33 cellular contexts compared by ENCODE assay signal in genomic region chr2:105262662-105263091, GRCh38. TPM values are rescaled to one million over a fixed set of nuclear protein-coding genes. Genes with fewer than 3 reads are reported as not detected.
DNase-seq lines count a peak whose midpoint lies in the region; ATAC-seq, FAIRE-seq and TF ChIP-seq lines count a peak whose summit lies in the region.
"Had no signal": no experiment of that assay in that cellular context is flagged by ENCODE, and none has a peak within 500 bp of the region (broad histone marks: within the 10 kb centered on the region; RNA-seq: fewer than 3 reads in every experiment).

No MANE protein-coding gene starts in this region.

- peak; percentile 88 for FAIRE-seq in K562 (lab: Jason Lieb, UNC)
- FAIRE-seq: endothelial cell of umbilical vein, GM19239, HepG2 had no signal

- H3K36me3 ChIP-seq in K562 (ENCODE audit: control insufficient read depth, insufficient read depth, low read length): peaks cover 19% of the 10 kb centered on the region; the same call in 2 of the 3 replicates
- H3K36me3 ChIP-seq in mesenchymal stem cell (ENCODE audit: control insufficient read depth in 1 of 2, insufficient read depth in 2 of 2, low read depth in 1 of 2, low read length in 2 of 2): peaks cover 21 to 28% of the 10 kb centered on the region in 2 experiments

- intact Hi-C loops in K562 (cut with micrococcal nuclease): no loop called here
- intact Hi-C loops in lower leg skin (cut with DNase I; ENCODE audit: low total_unique reads): no loop called here
- intact Hi-C loops in CD4-positive, alpha-beta T cell (cut with DNase I, micrococcal nuclease): no loop called here

- no TSS peak for BruUV-seq in K562 (replicated peaks; lab: Mats Ljungman, UMichigan)

- H4K20me1 ChIP-seq in K562 (replicated peaks; ENCODE audit: control insufficient read depth, insufficient read depth, low read length): no peaks in the 10 kb centered on the region; the same call in 1 of the 2 replicates

- H3K4me1 ChIP-seq in K562 (replicated peaks in 1 of 2; ENCODE audit: control insufficient read depth in 2 of 2, insufficient read depth in 2 of 2, low read length in 2 of 2): peaks cover 9 to 13% of the 10 kb centered on the region in 2 experiments; a peak in 3 of 5 replicates
- peaks cover 18% of the 10 kb centered on the region for H3K4me1 ChIP-seq in mesenchymal stem cell (ENCODE audit: control insufficient read depth, insufficient read depth, low read depth, low read length)
- H3K4me1 ChIP-seq: BLaER1 treated with 17β-estradiol and CSF1 and Interleukin-3, amounts not matched to agents 10 nM and 100 nM; heart left ventricle; left lung; sigmoid colon had no signal

- WGBS in K562 (ENCODE audit: insufficient coverage, low coverage, missing lambda C conversion rate): 7% methylated on average over 9 of the region's 9 CpGs
- 53% methylated on average over 8 of the region's 9 CpGs for WGBS in mesenchymal stem cell
- 64 to 76% methylated on average over 9 of the region's 9 CpGs for WGBS in lower leg skin, 2 donors

- H2BK12ac ChIP-seq in mesenchymal stem cell (ENCODE audit: low read length in 2 of 2): no peak overlapping the region

- H3K9me3 Mint-ChIP-seq in CD4-positive, alpha-beta T cell: no peaks in the 10 kb centered on the region
- H3K9me3 Mint-ChIP-seq: activated naive CD4-positive, alpha-beta T cell treated with anti-CD3 and anti-CD28 coated beads, Interleukin-2, amount 50 U/mL, for 24 hours; activated T-helper 1 cell treated with anti-CD3 and anti-CD28 coated beads, Interleukin-12 subunit alpha, Interleukin-12 subunit beta, Interleukin-2, Interleukin-4 antibody, amounts not matched to agents 30 ng/mL and 10 ng/mL and 1 ng/mL, durations not matched to agents 14 hours and 24 hours and 36 hours; central memory CD8-positive, alpha-beta T cell; H9; neural crest cell; stimulated activated naive CD8-positive, alpha-beta T cell treated with anti-CD3 and anti-CD28 coated beads, Interleukin-15, Interleukin-2, amounts not matched to agents 100 ng/mL and 50 ng/mL, for 24 hours had no signal

- H2BK5ac ChIP-seq in mesenchymal stem cell (ENCODE audit: low read depth, low read length, poor library complexity, severe bottlenecking): peak overlapping the region; percentile 70

- no peaks in the 10 kb centered on the region for H3K4me1 Mint-ChIP-seq in CD4-positive, alpha-beta T cell (ENCODE audit: low read depth)
- H3K4me1 Mint-ChIP-seq: activated CD8-positive, alpha-beta memory T cell treated with anti-CD3 and anti-CD28 coated beads, Interleukin-2, amount 10 ng/mL, durations not matched to agents 7 days and 5 days; activated naive CD4-positive, alpha-beta T cell treated with anti-CD3 and anti-CD28 coated beads, Interleukin-2, amount 50 U/mL, for 24 hours; central memory CD8-positive, alpha-beta T cell; H9 had no signal

- in situ Hi-C loops in K562 (cut with MboI): no loop called here

- no peak overlapping the region for H2AFZ ChIP-seq in K562 (ENCODE audit: low read depth, low read length)
- H2AFZ ChIP-seq in mesenchymal stem cell (ENCODE audit: low read depth, low read length): no peak overlapping the region

- H3K4ac ChIP-seq in mesenchymal stem cell (ENCODE audit: low read depth in 1 of 2, low read length in 2 of 2): no peak overlapping the region

- no peak overlapping the region for H3K14ac ChIP-seq in mesenchymal stem cell (ENCODE audit: low read length in 2 of 2)

- no peaks in the 10 kb centered on the region for H3K79me2 ChIP-seq in K562 (ENCODE audit: control insufficient read depth, insufficient read depth, low read length)

- H3K4me2 ChIP-seq in K562 (ENCODE audit: insufficient read depth, low read length) (peak overlapping the region; percentile 33), mesenchymal stem cell (ENCODE audit: low read length, poor library complexity, severe bottlenecking) (no peak overlapping the region)
- H3K4me2 ChIP-seq: BLaER1 treated with 17β-estradiol and CSF1 and Interleukin-3, amounts not matched to agents 10 nM and 100 nM; SK-N-SH had no signal

- H4K8ac ChIP-seq in mesenchymal stem cell (ENCODE audit: low read length): no peak overlapping the region

- no peak overlapping the region for H2BK15ac ChIP-seq in mesenchymal stem cell (ENCODE audit: low read depth, poor library complexity, severe bottlenecking)

- H3K23ac ChIP-seq in mesenchymal stem cell (ENCODE audit: low read length in 2 of 2): no peak overlapping the region

- TF ChIP-seq POLR2A in K562 (conservative IDR thresholded peaks at IDR 0.05) (no peak), lower leg skin (IDR thresholded peaks at IDR 0.05) (no peak)

- TF ChIP-seq RAD21 in K562 (CRISPR knock-in tag; conservative IDR thresholded peaks at IDR 0.05 in 1 of 2, IDR thresholded peaks at IDR 0.05 in 1 of 2): no peak

- H2BK120ac ChIP-seq in mesenchymal stem cell (ENCODE audit: low read depth, low read length): no peak overlapping the region

- no peak overlapping the region for H3K18ac ChIP-seq in mesenchymal stem cell (ENCODE audit: low read depth in 1 of 2, low read length in 2 of 2)

- no peaks in the 10 kb centered on the region for H3K9me3 ChIP-seq in K562 (replicated peaks; ENCODE audit: control insufficient read depth, insufficient read depth, low read depth, low read length)
- no peaks in the 10 kb centered on the region for H3K9me3 ChIP-seq in mesenchymal stem cell (ENCODE audit: control insufficient read depth, low read length)
- H3K9me3 ChIP-seq in CD4-positive, alpha-beta T cell (ENCODE audit: control insufficient read depth, low read length): no peaks in the 10 kb centered on the region
- H3K9me3 ChIP-seq: BLaER1 treated with 17β-estradiol and CSF1 and Interleukin-3, amounts not matched to agents 10 nM and 100 nM; heart left ventricle; left lung; sigmoid colon; SK-N-SH had no signal

- H4K91ac ChIP-seq in mesenchymal stem cell (ENCODE audit: low read length): no peak overlapping the region

- H3K27ac ChIP-seq in K562 (ENCODE audit: extremely low read depth, low read depth, low read length) (no peak overlapping the region), mesenchymal stem cell (ENCODE audit: low read length, poor library complexity, severe bottlenecking) (peak overlapping the region; percentile 87)
- H3K27ac ChIP-seq in CD4-positive, alpha-beta T cell (ENCODE audit: low read depth, low read length): no peak overlapping the region
- H3K27ac ChIP-seq: BLaER1 treated with 17β-estradiol and CSF1 and Interleukin-3, amounts not matched to agents 10 nM and 100 nM; heart left ventricle; left lung; sigmoid colon had no signal

- peak; percentile 84 for ATAC-seq in K562
- ATAC-seq in CD4-positive, alpha-beta T cell (ENCODE audit: poor library complexity): no peak
- ATAC-seq: activated CD8-positive, alpha-beta memory T cell treated with anti-CD3 and anti-CD28 coated beads, Interleukin-2, amount 10 ng/mL, durations not matched to agents 7 days and 5 days; left lung; T-helper 17 cell had no signal

- no peak for TF ChIP-seq EP300 in K562 (IDR thresholded peaks at IDR 0.05; ENCODE audit: low read length)

- H3K27me3 Mint-ChIP-seq in CD4-positive, alpha-beta T cell: no peaks in the 10 kb centered on the region
- H3K27me3 Mint-ChIP-seq: activated CD8-positive, alpha-beta memory T cell treated with anti-CD3 and anti-CD28 coated beads, Interleukin-2, amount 10 ng/mL, durations not matched to agents 7 days and 5 days; activated naive CD4-positive, alpha-beta T cell treated with anti-CD3 and anti-CD28 coated beads, Interleukin-2, amount 50 U/mL, for 24 hours; central memory CD8-positive, alpha-beta T cell; stimulated activated naive CD8-positive, alpha-beta T cell treated with anti-CD3 and anti-CD28 coated beads, Interleukin-15, Interleukin-2, amounts not matched to agents 100 ng/mL and 50 ng/mL, for 24 hours; T-helper 17 cell had no signal

- DNase-seq in DMS 273 (lab: John Stamatoyannopoulos, UW; ENCODE audit: unreplicated experiment) (peak; percentile 60), NCI-H524 treated with DMSO at 0.1 percent for 48 hours (lab: John Stamatoyannopoulos, UW) (peak; percentile 92), K562 (ENCODE audit: extremely low read depth in 1 of 4, low spot score in 3 of 4) (peak; percentile 34 to 60 (median 48)), mesenchymal stem cell (no peak), lower leg skin (ENCODE audit: low spot score in 2 of 2) (no peak), AG08396 (ENCODE audit: low spot score) (no peak), NCI-H1436 (lab: John Stamatoyannopoulos, UW) (no peak)
- DNase-seq in CD4-positive, alpha-beta T cell: no peak
- DNase-seq: ACHN; activated CD4-positive, alpha-beta T cell treated with anti-CD3 and anti-CD28 coated beads for 48 hours; activated CD8-positive, alpha-beta memory T cell treated with anti-CD3 and anti-CD28 coated beads, Interleukin-2, amount 10 ng/mL, durations not matched to agents 7 days and 5 days; anterior cingulate cortex; H9; heart left ventricle; left lung; NCI-H1048; NCI-H2029; posterior cingulate gyrus; RPMI8226; sigmoid colon; SK-N-SH; T-helper 17 cell had no signal

- H3K9ac ChIP-seq in K562 (ENCODE audit: insufficient read depth in 1 of 2, low read depth in 2 of 2, low read length in 2 of 2) (no peak overlapping the region), mesenchymal stem cell (ENCODE audit: low read length) (no peak overlapping the region)
- H3K9ac ChIP-seq: BLaER1 treated with 17β-estradiol and CSF1 and Interleukin-3, amounts not matched to agents 10 nM and 100 nM; SK-N-SH had no signal

- H3K4me3 ChIP-seq in K562: no peak overlapping the region
- H3K4me3 ChIP-seq in mesenchymal stem cell (ENCODE audit: insufficient read depth in 1 of 2, low read depth in 1 of 2, low read length in 2 of 2): no peak overlapping the region
- no peak overlapping the region for H3K4me3 ChIP-seq in lower leg skin (ENCODE audit: low read depth, poor library complexity, severe bottlenecking)
- H3K4me3 ChIP-seq: BLaER1 treated with 17β-estradiol and CSF1 and Interleukin-3, amounts not matched to agents 10 nM and 100 nM; heart left ventricle; left lung; sigmoid colon had no signal

- no peak for TF ChIP-seq CTCF in K562 (IDR thresholded peaks at IDR 0.05 in 2 of 3, conservative IDR thresholded peaks at IDR 0.05 in 1 of 3; ENCODE audit: insufficient read depth in 2 of 3, low read depth in 1 of 3, low read length in 3 of 3)
- TF ChIP-seq CTCF in lower leg skin (IDR thresholded peaks at IDR 0.05): no peak
- no peak for TF ChIP-seq CTCF in CD4-positive, alpha-beta T cell (IDR thresholded peaks at IDR 0.05)

- H3K36me3 Mint-ChIP-seq in CD4-positive, alpha-beta T cell (ENCODE audit: low read depth): peaks cover 48% of the 10 kb centered on the region

- POLR2A ChIA-PET in K562 (lab: Yijun Ruan, JAX): interaction anchor here (1.1 to 1.3 kb wide), 2 partner anchors 13 to 73 kb away, joined by 3 read pairs; no protein-coding TSS in a partner anchor
- POLR2A ChIA-PET in CD4-positive, alpha-beta T cell (lab: Charles Lee): no interaction called here

- H3K79me1 ChIP-seq in mesenchymal stem cell (replicated peaks; ENCODE audit: low read length, poor library complexity, severe bottlenecking): peaks cover 9% of the 10 kb centered on the region

- H3K4me3 Mint-ChIP-seq in CD4-positive, alpha-beta T cell: no peak overlapping the region
- H3K4me3 Mint-ChIP-seq: activated CD8-positive, alpha-beta memory T cell treated with anti-CD3 and anti-CD28 coated beads, Interleukin-2, amount 10 ng/mL, durations not matched to agents 7 days and 5 days; activated naive CD4-positive, alpha-beta T cell treated with anti-CD3 and anti-CD28 coated beads, Interleukin-2, amount 50 U/mL, for 24 hours; activated T-helper 1 cell treated with anti-CD3 and anti-CD28 coated beads, Interleukin-12 subunit alpha, Interleukin-12 subunit beta, Interleukin-2, Interleukin-4 antibody, amounts not matched to agents 30 ng/mL and 10 ng/mL and 1 ng/mL, durations not matched to agents 14 hours and 24 hours and 36 hours; central memory CD8-positive, alpha-beta T cell; H9; neural crest cell; stimulated activated naive CD8-positive, alpha-beta T cell treated with anti-CD3 and anti-CD28 coated beads, Interleukin-15, Interleukin-2, amounts not matched to agents 100 ng/mL and 50 ng/mL, for 24 hours; T-helper 17 cell had no signal

- no peak overlapping the region for H3K27ac Mint-ChIP-seq in CD4-positive, alpha-beta T cell
- H3K27ac Mint-ChIP-seq: activated CD8-positive, alpha-beta memory T cell treated with anti-CD3 and anti-CD28 coated beads, Interleukin-2, amount 10 ng/mL, durations not matched to agents 7 days and 5 days; activated naive CD4-positive, alpha-beta T cell treated with anti-CD3 and anti-CD28 coated beads, Interleukin-2, amount 50 U/mL, for 24 hours; activated T-helper 1 cell treated with anti-CD3 and anti-CD28 coated beads, Interleukin-12 subunit alpha, Interleukin-12 subunit beta, Interleukin-2, Interleukin-4 antibody, amounts not matched to agents 30 ng/mL and 10 ng/mL and 1 ng/mL, durations not matched to agents 14 hours and 24 hours and 36 hours; H9; stimulated activated naive CD8-positive, alpha-beta T cell treated with anti-CD3 and anti-CD28 coated beads, Interleukin-15, Interleukin-2, amounts not matched to agents 100 ng/mL and 50 ng/mL, for 24 hours; T-helper 17 cell had no signal

- peak overlapping the region; percentile 89 for H2AK5ac ChIP-seq in mesenchymal stem cell (ENCODE audit: low read length, severe bottlenecking)

- H3K9me1 ChIP-seq in K562 (ENCODE audit: control insufficient read depth, insufficient read depth, low read length): no peaks in the 10 kb centered on the region

- H3K27me3 ChIP-seq in K562 (ENCODE audit: control insufficient read depth in 2 of 2, insufficient read depth in 2 of 2, low read length in 2 of 2) (peaks cover 0 to 6% of the 10 kb centered on the region in 2 experiments; a peak in 1 of 5 replicates), mesenchymal stem cell (ENCODE audit: control insufficient read depth in 1 of 2, insufficient read depth in 1 of 2, low read length in 2 of 2) (no peaks in the 10 kb centered on the region)
- no peaks in the 10 kb centered on the region for H3K27me3 ChIP-seq in CD4-positive, alpha-beta T cell (ENCODE audit: control insufficient read depth, insufficient read depth, low read length)
- H3K27me3 ChIP-seq: BLaER1 treated with 17β-estradiol and CSF1 and Interleukin-3, amounts not matched to agents 10 nM and 100 nM; heart left ventricle; left lung; sigmoid colon had no signal

- CTCF ChIA-PET in K562 (lab: Yijun Ruan, JAX; ENCODE audit: low intra/inter-chr PET ratio): no interaction called here
- CTCF ChIA-PET in CD4-positive, alpha-beta T cell (lab: Charles Lee): no interaction called here

RNA-seq across cellular contexts. Expression of gene GPR45, which starts 21.1 kb away (rescaled TPM):
- not detected in 2 replicates for total RNA-seq in K562 (2011; cell fraction: chromatin; rRNA removed; ENCODE audit: low replicate concordance)
- not detected in 2 replicates for total RNA-seq in K562 (2011; cell fraction: nucleolus; rRNA removed)
- not detected in 2 replicates for total RNA-seq in K562 (2011; cell fraction: nucleoplasm; rRNA removed)
- total RNA-seq in K562 (2014; rRNA removed) (not detected in 2 replicates), K562 (2014; rRNA removed; fragmentation: Illumina TruSeq; extraction: Trizol) (not detected in 2 replicates), K562 (2015; rRNA removed; fragmentation: Illumina TruSeq; extraction: Trizol) (not detected in 2 replicates), K562 (2021) (not detected in 2 replicates), lower leg skin (not detected)
- polyA plus RNA-seq in K562 (2011; rRNA removed) (not detected in 2 replicates), K562 (2014; fragmentation: Illumina TruSeq; extraction: Trizol) (not detected in 2 replicates), K562 (2014; fragmentation: Nextera tagmentation; extraction: Ambion mirVana) (not detected), K562 (2014; rRNA removed) (not detected in 2 replicates)
- 0.04 TPM in 1 of 2 replicates, not detected in the other for polyA plus RNA-seq in K562 (2011; cell fraction: cytosol; rRNA removed)
- polyA plus RNA-seq in K562 (2011; cell fraction: nucleus; rRNA removed): 0.10 TPM in 1 of 2 replicates, not detected in the other
- not detected in 2 replicates for polyA plus RNA-seq in K562 (2012)
- polyA minus RNA-seq in K562 (2011; rRNA and poly(A)+ RNA removed): not detected in 2 replicates
- polyA minus RNA-seq in K562 (2011; cell fraction: cytosol; rRNA and poly(A)+ RNA removed): not detected in 2 replicates
- polyA minus RNA-seq in K562 (2011; cell fraction: nucleus; rRNA and poly(A)+ RNA removed): 0.13 TPM in 1 of 2 replicates, not detected in the other
- polyA plus RNA-seq in mesenchymal stem cell (2013, experiment 1 of 2): 0.04 TPM
- 0.04 TPM for polyA plus RNA-seq in mesenchymal stem cell (2013, experiment 2 of 2)
- total RNA-seq in CD4-positive, alpha-beta T cell: not detected
- total RNA-seq: activated CD8-positive, alpha-beta memory T cell treated with anti-CD3 and anti-CD28 coated beads, Interleukin-2, amount 10 ng/mL, durations not matched to agents 7 days and 5 days; activated T-helper 1 cell treated with anti-CD3 and anti-CD28 coated beads, Interleukin-12 subunit alpha, Interleukin-12 subunit beta, Interleukin-2, Interleukin-4 antibody, amounts not matched to agents 30 ng/mL and 10 ng/mL and 1 ng/mL, durations not matched to agents 14 hours and 24 hours and 36 hours; dermis microvascular lymphatic vessel endothelial cell; endothelial cell of umbilical vein; H9; heart left ventricle; HepG2; left lung; LHCN-M2; neural crest cell; sigmoid colon; T-helper 17 cell had no signal
- polyA plus RNA-seq: endothelial cell of umbilical vein, heart left ventricle, HepG2, sigmoid colon, SK-N-SH had no signal

Comparison
In these comparisons a context has a peak if more than half of its experiments do, and no peak if none do; other contexts are left out.
1. DNase-seq: peak in DMS 273 (single experiment), NCI-H524 treated with DMSO at 0.1 percent for 48 hours (single experiment) and K562 (4 of 4); none in mesenchymal stem cell (single experiment), lower leg skin (0 of 2), AG08396 (single experiment), CD4-positive, alpha-beta T cell (0 of 10) and NCI-H1436 (single experiment).